13 cellular contexts compared by ENCODE assay signal in the genomic region with DNA sequence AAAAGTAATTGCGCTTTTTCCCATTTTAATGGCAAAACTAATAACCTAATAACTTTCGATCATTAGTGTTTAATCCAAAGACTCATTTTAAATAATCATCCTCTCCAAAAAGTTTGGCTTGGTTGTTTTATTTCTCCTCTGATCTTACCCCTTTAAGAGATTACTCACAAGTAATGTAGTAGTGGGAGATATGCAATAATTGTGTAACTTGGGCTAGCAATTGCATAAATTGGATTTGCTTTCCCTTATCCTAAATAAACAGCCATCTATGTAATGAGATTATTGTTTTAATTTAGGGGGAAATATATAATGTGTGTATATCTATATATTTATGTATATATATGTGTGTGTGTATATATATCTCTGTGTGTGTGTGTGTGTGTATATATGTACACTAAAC.
"Had no signal": no experiment of that assay in that cellular context is flagged by ENCODE, and none has a peak within 500 bp of the region (broad histone marks: within the 10 kb centered on the region; RNA-seq: fewer than 3 reads in every experiment).

No MANE protein-coding gene starts in this region.

- H3K27ac ChIP-seq: hepatocyte, upper lobe of right lung, WERI-Rb-1 had no signal

- H3K79me2 ChIP-seq: hepatocyte had no signal

- DNase-seq: activated CD4-positive, alpha-beta T cell treated with anti-CD3 and anti-CD28 coated beads for 48 hours; activated naive CD4-positive, alpha-beta T cell treated with anti-CD3 and anti-CD28 coated beads, Interleukin-2, amount 10 ng/mL, durations not matched to agents 7 days and 5 days; adrenal gland; stimulated activated CD4-positive, alpha-beta T cell treated with anti-CD3 and anti-CD28 coated beads, Interleukin-4, amount 100 ng/mL, for 1 hour; stimulated activated CD8-positive, alpha-beta memory T cell treated with anti-CD3 and anti-CD28 coated beads, Interleukin-4, amount 100 ng/mL, for 48 hours; stimulated activated naive CD8-positive, alpha-beta T cell treated with anti-CD3 and anti-CD28 coated beads, Interleukin-15, Interleukin-2, amounts not matched to agents 100 U/mL and 50 U/mL, for 24 hours; T-cell; T1000; upper lobe of right lung; WERI-Rb-1 had no signal

- H2AFZ ChIP-seq: hepatocyte had no signal

- H3K4me2 ChIP-seq: hepatocyte had no signal

- H3K36me3 ChIP-seq: adrenal gland, upper lobe of right lung, WERI-Rb-1 had no signal

- H3K27me3 ChIP-seq: adrenal gland, hepatocyte, upper lobe of right lung had no signal

- ATAC-seq: activated T-helper 17 cell treated with anti-CD3 and anti-CD28 coated beads, Interleukin-2, amount 50 U/mL, for 72 hours; sciatic nerve; stimulated activated naive CD8-positive, alpha-beta T cell treated with anti-CD3 and anti-CD28 coated beads, Interleukin-15, Interleukin-2, amounts not matched to agents 100 U/mL and 50 U/mL, for 24 hours; T-cell; upper lobe of right lung had no signal

- H3K4me1 ChIP-seq: upper lobe of right lung had no signal

- H3K9me3 ChIP-seq: upper lobe of right lung had no signal

- H3K4me3 ChIP-seq: adrenal gland, hepatocyte, upper lobe of right lung had no signal
